In the genomic region with DNA sequence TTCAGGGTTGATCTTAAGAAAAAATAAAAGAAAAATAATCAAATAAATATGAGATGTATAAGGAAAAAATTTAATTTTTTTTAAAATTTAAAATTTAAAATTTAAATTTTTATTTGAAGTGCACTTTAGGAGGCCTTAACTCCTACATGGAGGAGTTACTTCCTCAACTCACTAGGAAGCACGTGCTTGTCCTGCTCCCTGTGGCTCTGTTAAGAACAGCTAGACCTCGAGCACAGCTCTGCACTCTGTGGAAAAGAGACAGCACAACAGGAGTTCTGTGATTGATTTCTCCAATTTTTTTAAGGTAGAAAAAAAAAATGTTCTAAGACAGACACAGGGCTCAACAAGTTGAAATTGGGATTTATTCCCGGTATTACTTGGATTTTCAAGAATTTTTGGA, we compare ENCODE assay signal across 1 cellular context.
TF ChIP-seq lines count a peak whose summit lies in the region.

No MANE protein-coding gene starts in this region.

TF ChIP-seq in HepG2, 621 proteins besides CTCF, POLR2A, EP300 and RAD21 (continued from another document):
- TF ChIP-seq SPEN (CRISPR knock-in tag; IDR thresholded peaks at IDR 0.05; ENCODE audit: low read depth): no peak
- no peak for TF ChIP-seq KLF12 (CRISPR knock-in tag; IDR thresholded peaks at IDR 0.05; ENCODE audit: borderline replicate concordance)
- TF ChIP-seq ZBTB7A (CRISPR knock-in tag; IDR thresholded peaks at IDR 0.05): no peak
- TF ChIP-seq FOXC1 (CRISPR knock-in tag; IDR thresholded peaks at IDR 0.05; ENCODE audit: borderline replicate concordance): no peak
- TF ChIP-seq KAT2B (IDR thresholded peaks at IDR 0.05; ENCODE audit: borderline replicate concordance, low read depth, low read length): no peak
- TF ChIP-seq ZFP36 (IDR thresholded peaks at IDR 0.05; ENCODE audit: borderline replicate concordance, low read depth, low read length, partially characterized antibody): no peak
- no peak for TF ChIP-seq RXRA (CRISPR knock-in tag; IDR thresholded peaks at IDR 0.05)
- TF ChIP-seq, protein P1, sequence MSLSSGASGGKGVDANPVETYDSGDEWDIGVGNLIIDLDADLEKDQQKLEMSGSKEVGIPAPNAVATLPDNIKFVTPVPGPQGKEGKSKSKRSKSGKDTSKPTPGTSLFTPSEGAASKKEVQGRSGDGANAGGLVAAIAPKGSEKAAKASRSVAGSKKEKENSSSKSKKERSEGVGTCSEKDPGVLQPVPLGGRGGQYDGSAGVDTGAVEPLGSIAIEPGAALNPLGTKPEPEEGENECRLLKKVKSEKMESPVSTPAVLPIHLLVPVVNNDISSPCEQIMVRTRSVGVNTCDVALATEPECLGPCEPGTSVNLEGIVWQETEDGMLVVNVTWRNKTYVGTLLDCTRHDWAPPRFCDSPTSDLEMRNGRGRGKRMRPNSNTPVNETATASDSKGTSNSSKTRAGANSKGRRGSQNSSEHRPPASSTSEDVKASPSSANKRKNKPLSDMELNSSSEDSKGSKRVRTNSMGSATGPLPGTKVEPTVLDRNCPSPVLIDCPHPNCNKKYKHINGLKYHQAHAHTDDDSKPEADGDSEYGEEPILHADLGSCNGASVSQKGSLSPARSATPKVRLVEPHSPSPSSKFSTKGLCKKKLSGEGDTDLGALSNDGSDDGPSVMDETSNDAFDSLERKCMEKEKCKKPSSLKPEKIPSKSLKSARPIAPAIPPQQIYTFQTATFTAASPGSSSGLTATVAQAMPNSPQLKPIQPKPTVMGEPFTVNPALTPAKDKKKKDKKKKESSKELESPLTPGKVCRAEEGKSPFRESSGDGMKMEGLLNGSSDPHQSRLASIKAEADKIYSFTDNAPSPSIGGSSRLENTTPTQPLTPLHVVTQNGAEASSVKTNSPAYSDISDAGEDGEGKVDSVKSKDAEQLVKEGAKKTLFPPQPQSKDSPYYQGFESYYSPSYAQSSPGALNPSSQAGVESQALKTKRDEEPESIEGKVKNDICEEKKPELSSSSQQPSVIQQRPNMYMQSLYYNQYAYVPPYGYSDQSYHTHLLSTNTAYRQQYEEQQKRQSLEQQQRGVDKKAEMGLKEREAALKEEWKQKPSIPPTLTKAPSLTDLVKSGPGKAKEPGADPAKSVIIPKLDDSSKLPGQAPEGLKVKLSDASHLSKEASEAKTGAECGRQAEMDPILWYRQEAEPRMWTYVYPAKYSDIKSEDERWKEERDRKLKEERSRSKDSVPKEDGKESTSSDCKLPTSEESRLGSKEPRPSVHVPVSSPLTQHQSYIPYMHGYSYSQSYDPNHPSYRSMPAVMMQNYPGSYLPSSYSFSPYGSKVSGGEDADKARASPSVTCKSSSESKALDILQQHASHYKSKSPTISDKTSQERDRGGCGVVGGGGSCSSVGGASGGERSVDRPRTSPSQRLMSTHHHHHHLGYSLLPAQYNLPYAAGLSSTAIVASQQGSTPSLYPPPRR (CRISPR knock-in tag; IDR thresholded peaks at IDR 0.05; ENCODE audit: borderline replicate concordance): no peak
- TF ChIP-seq E2F5 (CRISPR knock-in tag; conservative IDR thresholded peaks at IDR 0.05): no peak
- TF ChIP-seq NRL (CRISPR knock-in tag; IDR thresholded peaks at IDR 0.05; ENCODE audit: borderline replicate concordance): no peak
- TF ChIP-seq GTF3A (CRISPR knock-in tag; conservative IDR thresholded peaks at IDR 0.05): no peak
- TF ChIP-seq TBP (CRISPR knock-in tag; IDR thresholded peaks at IDR 0.05): no peak
- no peak for TF ChIP-seq ZNF75D (CRISPR knock-in tag; IDR thresholded peaks at IDR 0.05; ENCODE audit: borderline replicate concordance)
- TF ChIP-seq ZNF570 (CRISPR knock-in tag; IDR thresholded peaks at IDR 0.05; ENCODE audit: borderline replicate concordance): no peak
- no peak for TF ChIP-seq ZBTB38 (CRISPR knock-in tag; IDR thresholded peaks at IDR 0.05)
- TF ChIP-seq HDAC1 (CRISPR knock-in tag; IDR thresholded peaks at IDR 0.05): no peak
- no peak for TF ChIP-seq ZNF605 (CRISPR knock-in tag; IDR thresholded peaks at IDR 0.05)
- no peak for TF ChIP-seq SSRP1 (CRISPR knock-in tag; IDR thresholded peaks at IDR 0.05)
